23 cellular contexts compared by ENCODE assay signal in genomic region chr12:31387466-31387865, GRCh38.
A peak's percentile ranks its signal among the peaks of the same experiment; 100 is the strongest.
DNase-seq lines count a peak whose midpoint lies in the region; ATAC-seq and TF ChIP-seq lines count a peak whose summit lies in the region.
"Had no signal": no experiment of that assay in that cellular context is flagged by ENCODE, and none has a peak within 500 bp of the region (broad histone marks: within the 10 kb centered on the region; RNA-seq: fewer than 3 reads in every experiment).

No MANE protein-coding gene starts in this region.

- peaks cover 8% of the 10 kb centered on the region for H3F3A ChIP-seq in GM23338 (replicated peaks; ENCODE audit: low read depth)
- peaks cover 52% of the 10 kb centered on the region for H3F3A ChIP-seq in neural progenitor cell (ENCODE audit: low read depth)

- H3K4me3 ChIP-seq in GM23338 (0 out of 2 replicates have a peak overlapping the region, but pooled peaks have one; percentile 1), neural progenitor cell (no peak overlapping the region), BE2C (ENCODE audit: low read depth, low read length) (no peak overlapping the region)
- H3K4me3 ChIP-seq: hepatocyte, prostate gland, skin epidermis had no signal

- H3K4me1 Mint-ChIP-seq in GM23338: peaks cover 64% of the 10 kb centered on the region
- H3K4me1 Mint-ChIP-seq in neural progenitor cell: peaks cover 26% of the 10 kb centered on the region
- H3K4me1 Mint-ChIP-seq: activated naive CD4-positive, alpha-beta T cell treated with anti-CD3 and anti-CD28 coated beads, Interleukin-2, amount 10 ng/mL, durations not matched to agents 7 days and 5 days; CD4-positive, CD25-positive, alpha-beta regulatory T cell had no signal

- no peak for TF ChIP-seq CTCF in GM23338 (conservative IDR thresholded peaks at IDR 0.05; ENCODE audit: low read depth in 2 of 2)
- TF ChIP-seq CTCF in foreskin keratinocyte (conservative IDR thresholded peaks at IDR 0.05): no peak
- no peak for TF ChIP-seq CTCF in neural progenitor cell (IDR thresholded peaks at IDR 0.05)
- TF ChIP-seq CTCF in BE2C (IDR thresholded peaks at IDR 0.05; ENCODE audit: low read depth, low read length): no peak

- ATAC-seq in GM23338: peak; percentile 11
- peak; percentile 74 for ATAC-seq in foreskin keratinocyte
- no peak for ATAC-seq in Right ventricle myocardium inferior
- no peak for ATAC-seq in HG03025 (IDR thresholded peaks at IDR 0.05; ENCODE audit: low FRiP score, unreplicated experiment)
- ATAC-seq: activated CD8-positive, alpha-beta T cell treated with anti-CD3 and anti-CD28 coated beads, Interleukin-2, amount 10 ng/mL, durations not matched to agents 7 days and 5 days; natural killer cell treated with Interleukin-12 subunit alpha and Interleukin-12 subunit beta and Interleukin-15 and Interleukin-18, amount 100 ng/mL, for 72 hours had no signal

- intact Hi-C loops in Right ventricle myocardium inferior (cut with DNase I): no loop called here

- peaks cover 50% of the 10 kb centered on the region for H3K4me1 ChIP-seq in GM23338 (ENCODE audit: insufficient read depth)
- peaks cover 10% of the 10 kb centered on the region for H3K4me1 ChIP-seq in foreskin keratinocyte
- H3K4me1 ChIP-seq in neural progenitor cell: peaks cover 56% of the 10 kb centered on the region
- H3K4me1 ChIP-seq in BE2C: no peaks in the 10 kb centered on the region
- H3K4me1 ChIP-seq: prostate gland had no signal

- peaks cover 12% of the 10 kb centered on the region for H3K27me3 Mint-ChIP-seq in GM23338 (ENCODE audit: insufficient read depth, low read depth, poor library complexity)
- H3K27me3 Mint-ChIP-seq in neural progenitor cell (ENCODE audit: insufficient read depth, low read depth): peaks cover 4% of the 10 kb centered on the region

- peak overlapping the region; percentile 53 for H3K4me2 ChIP-seq in GM23338
- peak overlapping the region; percentile 74 for H3K4me2 ChIP-seq in neural progenitor cell
- H3K4me2 ChIP-seq: hepatocyte had no signal

- DNase-seq in GM23338 (ENCODE audit: low spot score) (no peak), astrocyte of the hippocampus (ENCODE audit: low read depth, low spot score) (peak; percentile 11), foreskin keratinocyte (peak in 1 of 2 donors; percentile 56), neural progenitor cell (ENCODE audit: low spot score) (peak; percentile 31), Right ventricle myocardium inferior (ENCODE audit: missing footprints) (no peak), COR-L47 (lab: John Stamatoyannopoulos, UW) (no peak), BE2C (no peak)
- DNase-seq: activated CD8-positive, alpha-beta T cell treated with anti-CD3 and anti-CD28 coated beads, Interleukin-2, amount 10 ng/mL, durations not matched to agents 7 days and 5 days; activated naive CD4-positive, alpha-beta T cell treated with anti-CD3 and anti-CD28 coated beads, Interleukin-2, amount 10 ng/mL, durations not matched to agents 7 days and 5 days; activated T-cell treated with anti-CD3 and anti-CD28 coated beads, Interleukin-2, amount 50 U/mL, for 24 hours; CD4-positive, CD25-positive, alpha-beta regulatory T cell; kidney; mesenchymal stem cell; NCI-H1105; NCI-H524 treated with DMSO at 0.1 percent for 48 hours; stimulated activated naive CD4-positive, alpha-beta T cell had no signal

- no peak overlapping the region for H3K9ac ChIP-seq in neural progenitor cell

- no peaks in the 10 kb centered on the region for H3K27me3 ChIP-seq in GM23338 (ENCODE audit: insufficient read depth)
- H3K27me3 ChIP-seq in foreskin keratinocyte: no peaks in the 10 kb centered on the region
- no peaks in the 10 kb centered on the region for H3K27me3 ChIP-seq in neural progenitor cell
- no peaks in the 10 kb centered on the region for H3K27me3 ChIP-seq in BE2C
- H3K27me3 ChIP-seq: hepatocyte had no signal

- H4K20me1 ChIP-seq in GM23338 (replicated peaks; ENCODE audit: insufficient read depth): no peaks in the 10 kb centered on the region
- H4K20me1 ChIP-seq in neural progenitor cell (ENCODE audit: low read depth): no peaks in the 10 kb centered on the region

- H3K9me3 Mint-ChIP-seq in GM23338 (no peaks in the 10 kb centered on the region; the same call in 2 of the 3 replicates), neural progenitor cell (no peaks in the 10 kb centered on the region)
- H3K9me3 Mint-ChIP-seq: activated naive CD4-positive, alpha-beta T cell treated with anti-CD3 and anti-CD28 coated beads, Interleukin-2, amount 10 ng/mL, durations not matched to agents 7 days and 5 days; activated T-cell treated with anti-CD3 and anti-CD28 coated beads, Interleukin-2, amount 50 U/mL, for 24 hours; natural killer cell treated with Interleukin-12 subunit alpha and Interleukin-12 subunit beta and Interleukin-15 and Interleukin-18, amount 100 ng/mL, for 72 hours had no signal

- H3K4me3 Mint-ChIP-seq in GM23338 (no peak overlapping the region; the same call in 2 of the 3 replicates), neural progenitor cell (no peak overlapping the region)
- H3K4me3 Mint-ChIP-seq: activated CD8-positive, alpha-beta T cell treated with anti-CD3 and anti-CD28 coated beads, Interleukin-2, amount 10 ng/mL, durations not matched to agents 7 days and 5 days; activated naive CD4-positive, alpha-beta T cell treated with anti-CD3 and anti-CD28 coated beads, Interleukin-2, amount 10 ng/mL, durations not matched to agents 7 days and 5 days; activated T-cell treated with anti-CD3 and anti-CD28 coated beads, Interleukin-2, amount 50 U/mL, for 24 hours; CD4-positive, CD25-positive, alpha-beta regulatory T cell; natural killer cell treated with Interleukin-12 subunit alpha and Interleukin-12 subunit beta and Interleukin-15 and Interleukin-18, amount 100 ng/mL, for 72 hours had no signal

- H3K79me2 ChIP-seq in GM23338 (replicated peaks; ENCODE audit: insufficient read depth) (peaks cover 21% of the 10 kb centered on the region), neural progenitor cell (ENCODE audit: low read depth) (peaks cover 17% of the 10 kb centered on the region)
- H3K79me2 ChIP-seq: hepatocyte had no signal

- H3K27ac ChIP-seq in GM23338 (ENCODE audit: low read depth) (peak overlapping the region; percentile 98), foreskin keratinocyte (no peak overlapping the region), neural progenitor cell (peak overlapping the region; percentile 99)
- H3K27ac ChIP-seq: hepatocyte, prostate gland, RWPE1, skin epidermis had no signal

- H3K36me3 ChIP-seq in GM23338 (ENCODE audit: insufficient read depth) (no peaks in the 10 kb centered on the region), neural progenitor cell (peaks cover under 1% of the 10 kb centered on the region), BE2C (peaks cover 4% of the 10 kb centered on the region; the same call in 1 of the 2 replicates)
- H3K36me3 ChIP-seq: HAP-1, prostate gland had no signal

- H2AFZ ChIP-seq in GM23338 (no peak overlapping the region), neural progenitor cell (replicated peaks) (no peak overlapping the region)
- H2AFZ ChIP-seq: hepatocyte had no signal

- peak overlapping the region; percentile 100 for H3K27ac Mint-ChIP-seq in GM23338
- no peak overlapping the region for H3K27ac Mint-ChIP-seq in neural progenitor cell
- H3K27ac Mint-ChIP-seq: activated CD8-positive, alpha-beta T cell treated with anti-CD3 and anti-CD28 coated beads, Interleukin-2, amount 10 ng/mL, durations not matched to agents 7 days and 5 days; activated naive CD4-positive, alpha-beta T cell treated with anti-CD3 and anti-CD28 coated beads, Interleukin-2, amount 10 ng/mL, durations not matched to agents 7 days and 5 days; activated T-cell treated with anti-CD3 and anti-CD28 coated beads, Interleukin-2, amount 50 U/mL, for 24 hours; natural killer cell treated with Interleukin-12 subunit alpha and Interleukin-12 subunit beta and Interleukin-15 and Interleukin-18, amount 100 ng/mL, for 72 hours had no signal

- H3K36me3 Mint-ChIP-seq in GM23338 (ENCODE audit: low read depth) (peaks cover 2% of the 10 kb centered on the region; the same call in 1 of the 3 replicates), neural progenitor cell (peaks cover 42% of the 10 kb centered on the region)
- H3K36me3 Mint-ChIP-seq: activated naive CD4-positive, alpha-beta T cell treated with anti-CD3 and anti-CD28 coated beads, Interleukin-2, amount 10 ng/mL, durations not matched to agents 7 days and 5 days; CD4-positive, CD25-positive, alpha-beta regulatory T cell; natural killer cell treated with Interleukin-12 subunit alpha and Interleukin-12 subunit beta and Interleukin-15 and Interleukin-18, amount 100 ng/mL, for 72 hours had no signal

- H3K9me2 ChIP-seq in GM23338 (ENCODE audit: insufficient read depth): no peaks in the 10 kb centered on the region

- H3K9me3 ChIP-seq in neural progenitor cell (ENCODE audit: low read depth): no peaks in the 10 kb centered on the region
- H3K9me3 ChIP-seq in BE2C: no peaks in the 10 kb centered on the region
- H3K9me3 ChIP-seq: HAP-1, prostate gland had no signal

TF ChIP-seq in GM23338, 12 proteins besides CTCF, POLR2A, EP300 and RAD21 (continues in another document):
- TF ChIP-seq EZH2 (IDR thresholded peaks at IDR 0.05; ENCODE audit: low read depth, unreplicated experiment) (no peak), ZNF114 (CRISPR knock-in tag; IDR thresholded peaks at IDR 0.05) (no peak), ZNF331 (CRISPR knock-in tag; IDR thresholded peaks at IDR 0.05; ENCODE audit: low read depth) (no peak), NANOG (IDR thresholded peaks at IDR 0.05; ENCODE audit: borderline replicate concordance) (no peak), REST (IDR thresholded peaks at IDR 0.05; ENCODE audit: unreplicated experiment) (no peak)

Comparison
In these comparisons a context has a peak if more than half of its experiments do, and no peak if none do; other contexts are left out.
1. ATAC-seq: peak in GM23338 (single experiment) and foreskin keratinocyte (single experiment); none in Right ventricle myocardium inferior (single experiment) and HG03025 (single experiment).
2. DNase-seq: peak in astrocyte of the hippocampus (single experiment) and neural progenitor cell (single experiment); none in GM23338 (single experiment), Right ventricle myocardium inferior (single experiment), COR-L47 (single experiment) and BE2C (single experiment).